Comparison of ENCODE assay signal across 32 cellular contexts in the genomic region with DNA sequence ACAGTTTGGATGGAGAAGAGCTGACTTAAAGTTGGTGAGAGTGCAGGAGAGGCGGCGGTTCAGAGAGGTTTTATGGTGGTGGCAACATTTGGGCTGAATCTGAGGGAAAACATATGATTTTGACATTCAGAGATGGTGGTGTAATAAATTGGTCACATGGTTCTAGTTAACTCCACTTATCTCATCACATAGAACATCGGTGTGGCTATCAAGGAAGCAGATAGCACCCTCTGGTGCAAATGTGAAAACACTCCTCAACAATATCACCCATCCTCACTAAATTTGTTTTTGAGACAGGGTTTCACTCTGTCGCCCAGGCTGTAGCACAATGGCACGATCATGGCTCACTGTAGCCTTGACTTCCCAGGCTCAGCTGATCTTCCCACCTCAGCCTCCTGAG. TPM values are rescaled to one million over a fixed set of nuclear protein-coding genes. Genes with fewer than 3 reads are reported as not detected.
DNase-seq lines count a peak whose midpoint lies in the region; ATAC-seq, FAIRE-seq and TF ChIP-seq lines count a peak whose summit lies in the region.
"Had no signal": no experiment of that assay in that cellular context is flagged by ENCODE, and none has a peak within 500 bp of the region (broad histone marks: within the 10 kb centered on the region; RNA-seq: fewer than 3 reads in every experiment).

No MANE protein-coding gene starts in this region.

- H3K9me3 Mint-ChIP-seq in astrocyte (ENCODE audit: unreplicated experiment): no peaks in the 10 kb centered on the region
- no peaks in the 10 kb centered on the region for H3K9me3 Mint-ChIP-seq in type B pancreatic cell
- H3K9me3 Mint-ChIP-seq: CD4-positive, alpha-beta memory T cell; stimulated activated naive CD8-positive, alpha-beta T cell treated with anti-CD3 and anti-CD28 coated beads, Interleukin-15, Interleukin-2, amounts not matched to agents 100 ng/mL and 50 ng/mL, for 24 hours had no signal

- peaks cover 4% of the 10 kb centered on the region for H3K4me1 Mint-ChIP-seq in astrocyte (ENCODE audit: low read depth, unreplicated experiment)
- peaks cover 24% of the 10 kb centered on the region for H3K4me1 Mint-ChIP-seq in type B pancreatic cell (ENCODE audit: unreplicated experiment)

- H3K27me3 Mint-ChIP-seq in astrocyte (ENCODE audit: low read depth, unreplicated experiment) (no peaks in the 10 kb centered on the region), type B pancreatic cell (peaks cover 24% of the 10 kb centered on the region)

- no peaks in the 10 kb centered on the region for H3K27me3 ChIP-seq in astrocyte (ENCODE audit: insufficient read depth, low read length)
- H3K27me3 ChIP-seq in foreskin keratinocyte: no peaks in the 10 kb centered on the region
- H3K27me3 ChIP-seq in GM23248 (replicated peaks; ENCODE audit: insufficient read depth): no peaks in the 10 kb centered on the region
- H3K27me3 ChIP-seq: thyroid gland had no signal

- H4K20me1 ChIP-seq in astrocyte (ENCODE audit: insufficient read depth, low read length) (no peaks in the 10 kb centered on the region), GM23248 (ENCODE audit: insufficient read depth) (no peaks in the 10 kb centered on the region)

- H3K36me3 Mint-ChIP-seq in astrocyte (ENCODE audit: low read depth, unreplicated experiment) (no peaks in the 10 kb centered on the region), type B pancreatic cell (no peaks in the 10 kb centered on the region)
- H3K36me3 Mint-ChIP-seq: CD4-positive, alpha-beta memory T cell; naive B cell had no signal

- H3K27ac ChIP-seq in astrocyte (ENCODE audit: low read depth, low read length) (no peak overlapping the region), foreskin keratinocyte (no peak overlapping the region), GM23248 (no peak overlapping the region)
- H3K27ac ChIP-seq: epithelial cell of prostate, HL-60, spleen, thyroid gland had no signal

- peaks cover 6% of the 10 kb centered on the region for H3F3A ChIP-seq in GM23248 (ENCODE audit: insufficient read depth)

- H3K27ac Mint-ChIP-seq in astrocyte (ENCODE audit: unreplicated experiment) (no peak overlapping the region), type B pancreatic cell (no peak overlapping the region)
- H3K27ac Mint-ChIP-seq: activated CD8-positive, alpha-beta T cell treated with anti-CD3 and anti-CD28 coated beads, Interleukin-2, amount 10 ng/mL, durations not matched to agents 7 days and 5 days; CD4-positive, alpha-beta memory T cell; stimulated activated naive CD8-positive, alpha-beta T cell treated with anti-CD3 and anti-CD28 coated beads, Interleukin-15, Interleukin-2, amounts not matched to agents 100 ng/mL and 50 ng/mL, for 24 hours had no signal

- H3K4me3 Mint-ChIP-seq in astrocyte (ENCODE audit: unreplicated experiment) (no peak overlapping the region), type B pancreatic cell (no peak overlapping the region)
- H3K4me3 Mint-ChIP-seq: activated CD8-positive, alpha-beta T cell treated with anti-CD3 and anti-CD28 coated beads, Interleukin-2, amount 10 ng/mL, durations not matched to agents 7 days and 5 days; CD4-positive, alpha-beta memory T cell; naive B cell; stimulated activated naive CD8-positive, alpha-beta T cell treated with anti-CD3 and anti-CD28 coated beads, Interleukin-15, Interleukin-2, amounts not matched to agents 100 ng/mL and 50 ng/mL, for 24 hours had no signal

- in situ Hi-C loops in KBM-7 (cut with MboI; ENCODE audit: low pct_unique_long_range_greater_than_20kb, low sequenced_read_pairs): no loop called here
- in situ Hi-C loops in GM23248 (cut with MboI): no loop called here

- H3K36me3 ChIP-seq in astrocyte (ENCODE audit: insufficient read depth, low read length): no peaks in the 10 kb centered on the region
- no peaks in the 10 kb centered on the region for H3K36me3 ChIP-seq in GM23248 (ENCODE audit: low read depth)
- H3K36me3 ChIP-seq: spleen, thyroid gland had no signal

- ATAC-seq in foreskin keratinocyte: no peak
- ATAC-seq: activated CD8-positive, alpha-beta T cell treated with anti-CD3 and anti-CD28 coated beads, Interleukin-2, amount 10 ng/mL, durations not matched to agents 7 days and 5 days; left cardiac atrium; Right ventricle myocardium inferior had no signal

- H3K9me2 ChIP-seq in GM23248 (ENCODE audit: insufficient read depth): no peaks in the 10 kb centered on the region

- DNase-seq in GM12864 (ENCODE audit: low read depth) (no peak), KBM-7 (peak; percentile 19), astrocyte (ENCODE audit: low read depth) (no peak), foreskin keratinocyte (no peak), type B pancreatic cell (ENCODE audit: extremely low spot score, unreplicated experiment) (no peak), GM23248 (no peak), NCI-H82 treated with DMSO at 0.1 percent for 48 hours (lab: John Stamatoyannopoulos, UW; ENCODE audit: unreplicated experiment) (no peak)
- DNase-seq in stimulated activated naive CD4-positive, alpha-beta T cell treated with Interleukin-2 at 50 U/mL for 16 hours (lab: John Stamatoyannopoulos, UW): no peak
- DNase-seq: activated CD4-positive, CD25-positive, alpha-beta regulatory T cell treated with anti-CD3 and anti-CD28 coated beads, Interleukin-2, amount 50 U/mL, for 72 hours; activated CD8-positive, alpha-beta T cell treated with anti-CD3 and anti-CD28 coated beads, Interleukin-2, amount 10 ng/mL, durations not matched to agents 7 days and 5 days; amygdala; caudate nucleus; CD4-positive, alpha-beta memory T cell; DMS53; GDM1; glutamatergic neuron; left cardiac atrium; mesendoderm; MM.1S; naive B cell; NCI-H187 treated with DMSO at 0.1 percent for 48 hours; NCI-H226; NCI-H748 treated with DMSO at 0.1 percent for 48 hours; spleen; stimulated activated CD4-positive, alpha-beta T cell treated with anti-CD3 and anti-CD28 coated beads, Interleukin-4, amount 100 ng/mL, for 24 hours; thyroid gland had no signal

- H3K9me3 ChIP-seq in astrocyte (ENCODE audit: insufficient read depth, low read depth, low read length) (no peaks in the 10 kb centered on the region), GM23248 (ENCODE audit: low read depth) (no peaks in the 10 kb centered on the region)
- H3K9me3 ChIP-seq: spleen, thyroid gland had no signal

- no peak overlapping the region for H3K9ac ChIP-seq in astrocyte (ENCODE audit: low read length)
- no peak overlapping the region for H3K9ac ChIP-seq in GM23248

- no peaks in the 10 kb centered on the region for H3K79me2 ChIP-seq in astrocyte (ENCODE audit: insufficient read depth, low read length)
- no peaks in the 10 kb centered on the region for H3K79me2 ChIP-seq in GM23248 (ENCODE audit: insufficient read depth)

- H2AFZ ChIP-seq in astrocyte (ENCODE audit: low read depth, low read length) (no peak overlapping the region), GM23248 (no peak overlapping the region)

- 68 to 77% methylated on average over 5 of the region's 5 CpGs for WGBS in GM23248 (ENCODE audit: low coverage in 1 of 2, low lambda C conversion rate in 2 of 2, missing lambda C conversion rate in 2 of 2), 2 experiments

- peak; percentile 73 for FAIRE-seq in astrocyte (lab: Jason Lieb, UNC)
- FAIRE-seq: H1 had no signal

- TF ChIP-seq CTCF in GM12864 (IDR thresholded peaks at IDR 0.05; ENCODE audit: low read depth, low read length, missing control alignments) (peak; percentile 8), astrocyte (IDR thresholded peaks at IDR 0.05; ENCODE audit: insufficient read depth, low read depth, low read length) (no peak), foreskin keratinocyte (conservative IDR thresholded peaks at IDR 0.05) (peak; percentile 14), type B pancreatic cell (conservative IDR thresholded peaks at IDR 0.05) (no peak)

- H3K4me2 ChIP-seq in astrocyte (ENCODE audit: low read length): no peak overlapping the region
- no peak overlapping the region for H3K4me2 ChIP-seq in GM23248 (ENCODE audit: unreplicated experiment)

- H3K4me1 ChIP-seq in astrocyte (ENCODE audit: insufficient read depth, low read length) (no peaks in the 10 kb centered on the region), foreskin keratinocyte (no peaks in the 10 kb centered on the region), GM23248 (ENCODE audit: insufficient read depth) (peaks cover 13% of the 10 kb centered on the region)
- H3K4me1 ChIP-seq: spleen, thyroid gland had no signal

- H3K4me3 ChIP-seq in GM12864 (ENCODE audit: low read depth, low read length) (no peak overlapping the region), astrocyte (ENCODE audit: insufficient read depth, low read depth, low read length) (no peak overlapping the region), GM23248 (no peak overlapping the region)
- H3K4me3 ChIP-seq: spleen, thyroid gland had no signal

RNA-seq across cellular contexts. Expression of gene SUPT20HL2, which starts 28.8 kb away (rescaled TPM):
- total RNA-seq in astrocyte (not detected in 2 replicates), foreskin keratinocyte (not detected in 2 replicates), type B pancreatic cell (ENCODE audit: low replicate concordance) (not detected in 2 replicates)
- polyA plus RNA-seq in foreskin keratinocyte (not detected in 2 replicates), GM23248 (2016; fragmentation: Nextera tagmentation; extraction: Ambion mirVana) (not detected in 2 replicates)
- total RNA-seq in GM23248 (2014; rRNA removed; shearing (Covaris generic)): not detected in 2 replicates
- total RNA-seq: activated CD8-positive, alpha-beta T cell treated with anti-CD3 and anti-CD28 coated beads, Interleukin-2, amount 10 ng/mL, durations not matched to agents 7 days and 5 days; CD4-positive, alpha-beta memory T cell; H1; left cardiac atrium; osteocyte; Right ventricle myocardium inferior; spleen; thyroid gland had no signal
- polyA plus RNA-seq: CD4-positive, alpha-beta memory T cell; H1; spleen had no signal

Comparison
In these comparisons a context has a peak if more than half of its experiments do, and no peak if none do; other contexts are left out.
1. CTCF ChIP-seq: peak in GM12864 (single experiment) and foreskin keratinocyte (single experiment); none in astrocyte (single experiment) and type B pancreatic cell (single experiment).